8 cellular contexts compared by ENCODE assay signal in the genomic region with DNA sequence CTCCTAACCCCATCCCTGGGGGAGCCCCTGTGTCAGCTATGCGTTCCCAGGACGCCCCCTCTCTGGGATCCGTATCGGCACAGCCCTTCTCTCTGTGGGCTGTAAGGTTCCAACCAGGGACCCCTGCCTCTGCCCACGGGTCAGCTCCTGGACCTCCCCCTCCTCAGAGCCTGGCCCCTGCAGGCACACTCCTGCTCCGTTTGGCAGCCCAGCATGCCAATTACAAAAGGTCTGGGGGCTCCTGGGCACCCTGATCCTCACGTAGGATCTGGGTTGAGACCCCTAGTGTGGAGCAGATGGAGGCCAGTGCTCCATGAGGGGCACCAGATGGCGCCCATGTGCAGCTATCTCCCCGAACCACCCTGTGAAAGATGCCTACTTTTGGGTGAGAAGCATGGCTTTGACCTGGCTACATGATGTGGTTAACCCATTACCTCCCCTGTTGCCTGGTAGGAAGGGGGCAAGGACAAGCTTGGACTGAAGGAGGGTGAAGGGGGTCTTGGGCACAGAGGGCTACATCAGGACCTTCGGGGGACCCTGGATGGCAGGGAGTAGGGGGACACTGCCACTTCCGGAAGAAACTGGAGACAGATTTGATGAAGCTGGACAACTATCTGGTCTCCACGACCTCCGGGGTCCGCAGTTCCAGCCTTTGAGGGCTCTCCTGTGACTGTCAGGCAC. TPM values are rescaled to one million over a fixed set of nuclear protein-coding genes. Genes with fewer than 3 reads are reported as not detected.
A peak's percentile ranks its signal among the peaks of the same experiment; 100 is the strongest.
DNase-seq lines count a peak whose midpoint lies in the region; ATAC-seq and TF ChIP-seq lines count a peak whose summit lies in the region.

No MANE protein-coding gene starts in this region.

- no peak overlapping the region for H3K27ac ChIP-seq in brain microvascular endothelial cell

- H3K9me3 Mint-ChIP-seq in naive B cell: peaks cover 0 to 4% (median 0%) of the 10 kb centered on the region in 7 donors

- no peak overlapping the region for H3K4me3 ChIP-seq in brain microvascular endothelial cell (ENCODE audit: low read depth, low read length)

- TF ChIP-seq CTCF in brain microvascular endothelial cell (IDR thresholded peaks at IDR 0.05; ENCODE audit: low read depth, low read length, missing control alignments): peak; percentile 61
- no peak for TF ChIP-seq CTCF in omental fat pad (IDR thresholded peaks at IDR 0.05)

- peaks cover 0 to 3% (median 0%) of the 10 kb centered on the region in 3 donors for H3K27me3 Mint-ChIP-seq in naive B cell

- ATAC-seq in naive B cell (ENCODE audit: low read depth in 2 of 2) (no peak), omental fat pad (ENCODE audit: low FRiP score) (no peak)

- DNase-seq in NCI-H748 (lab: John Stamatoyannopoulos, UW; ENCODE audit: unreplicated experiment) (peak; percentile 39), NCI-H748 treated with DMSO at 0.1 percent for 48 hours (lab: John Stamatoyannopoulos, UW) (no peak), NCI-H69 (lab: John Stamatoyannopoulos, UW) (peak; percentile 48), brain microvascular endothelial cell (no peak), naive B cell (peak; percentile 19), omental fat pad (ENCODE audit: low spot score) (no peak), AG08395 (ENCODE audit: low spot score) (no peak), H4 (ENCODE audit: low spot score) (no peak)

- H3K36me3 Mint-ChIP-seq in naive B cell: no peaks in the 10 kb centered on the region

- H3K4me3 Mint-ChIP-seq in naive B cell: peak overlapping the region in 6 of 8 donors; percentile 59 to 84 (median 78)

- peaks cover 3% of the 10 kb centered on the region for H3K36me3 ChIP-seq in brain microvascular endothelial cell (replicated peaks)

- H3K27me3 ChIP-seq in brain microvascular endothelial cell (replicated peaks): no peaks in the 10 kb centered on the region

- peak overlapping the region in 3 of 6 donors; percentile 67 to 89 (median 88) for H3K27ac Mint-ChIP-seq in naive B cell

- peaks cover 18 to 42% (median 32%) of the 10 kb centered on the region in 3 donors for H3K4me1 Mint-ChIP-seq in naive B cell

- in situ Hi-C loops in brain microvascular endothelial cell (cut with HindIII; ENCODE audit: low pct_ligation_motif_present, low sequenced_read_pairs): no loop called here

RNA-seq across cellular contexts. Expression of a gene that starts 9.0 kb away (rescaled TPM):
- under 1 TPM in 2 of 6 donors, not detected in 4; 0.34 to 0.38 TPM for polyA plus RNA-seq in naive B cell (ENCODE audit: low read depth in 6 of 6)
- total RNA-seq in omental fat pad: under 1 TPM in 3 of 4 donors, not detected in 1; 0.44 to 0.96 (median 0.74) TPM
- not detected in 2 replicates for total RNA-seq in H4 (2014; rRNA removed; shearing (Covaris generic))

RNA-seq across cellular contexts. Expression of a gene that starts 43.5 kb away (rescaled TPM):
- polyA plus RNA-seq in naive B cell (ENCODE audit: low read depth in 6 of 6): under 1 TPM in 1 of 6 donors, not detected in 5; 0.16 TPM
- total RNA-seq in omental fat pad: 100 to 1,000 TPM in 1 of 4 donors, 10 to 100 TPM in 3; 45.6 to 141 (median 72.5) TPM
- not detected in 2 replicates for total RNA-seq in H4 (2014; rRNA removed; shearing (Covaris generic))

Comparison
In these comparisons a context has a peak if more than half of its experiments do, and no peak if none do; other contexts are left out.
1. DNase-seq: peak in NCI-H748 (single experiment), NCI-H69 (single experiment) and naive B cell (single experiment); none in NCI-H748 treated with DMSO at 0.1 percent for 48 hours (single experiment), brain microvascular endothelial cell (single experiment), omental fat pad (single experiment), AG08395 (single experiment) and H4 (single experiment).
2. RNA of a gene that starts 43.5 kb away (total RNA-seq): 45.6 to 141 TPM in omental fat pad; not detected in H4; every median in the first group is over 10 times any median in the second.